Comparison of ENCODE assay signal across 14 cellular contexts in the genomic region with DNA sequence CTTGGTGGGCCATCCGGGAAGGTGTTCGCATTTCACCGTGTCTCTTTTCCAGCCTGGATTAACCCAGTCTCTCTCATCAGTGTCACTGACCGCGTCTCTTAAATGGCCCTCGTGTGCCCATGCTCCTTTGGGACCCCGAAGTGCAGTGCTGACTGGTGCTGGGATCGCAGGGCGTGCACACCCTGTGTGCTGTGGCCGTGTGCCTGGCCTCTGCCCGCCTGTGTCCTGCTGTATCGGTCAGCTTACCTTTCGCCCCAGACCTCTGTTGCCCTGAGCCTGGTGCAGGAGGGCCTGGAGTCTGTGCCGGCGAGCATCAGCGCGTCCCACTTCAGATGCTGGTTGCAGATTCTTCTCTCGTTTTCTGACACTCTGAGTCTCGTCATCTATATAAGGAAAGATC.
DNase-seq lines count a peak whose midpoint lies in the region; ATAC-seq, FAIRE-seq and TF ChIP-seq lines count a peak whose summit lies in the region.
"Had no signal": no experiment of that assay in that cellular context is flagged by ENCODE, and none has a peak within 500 bp of the region (broad histone marks: within the 10 kb centered on the region; RNA-seq: fewer than 3 reads in every experiment).

No MANE protein-coding gene starts in this region.

- no peak for TF ChIP-seq CTCF in H1 (IDR thresholded peaks at IDR 0.05; ENCODE audit: control extremely low read depth in 1 of 3, insufficient read depth in 1 of 3, low read depth in 1 of 3, low read length in 3 of 3)
- no peak for TF ChIP-seq CTCF in spleen (IDR thresholded peaks at IDR 0.05 in 8 of 11, conservative IDR thresholded peaks at IDR 0.05 in 3 of 11)

- peak overlapping the region in 10 of 11 experiments; percentile 32 to 77 (median 61); a peak in 18 of 22 replicates for H3K27ac ChIP-seq in BLaER1 treated with 17β-estradiol and CSF1 and Interleukin-3, amounts not matched to agents 10 nM and 100 nM
- H3K27ac ChIP-seq in H1 (ENCODE audit: low read depth, low read length) (no peak overlapping the region), spleen (peak overlapping the region in 5 of 8 donors; percentile 44 to 79 (median 63))
- H3K27ac ChIP-seq: KMS-11, RWPE1 had no signal

- no peak overlapping the region for H3K56ac ChIP-seq in H1 (replicated peaks; ENCODE audit: insufficient read length, low read depth, low read length)

- H3K4me1 ChIP-seq in BLaER1 treated with 17β-estradiol and CSF1 and Interleukin-3, amounts not matched to agents 10 nM and 100 nM: peaks cover 63 to 66% (median 65%) of the 10 kb centered on the region in 10 experiments
- H3K4me1 ChIP-seq in H1 (replicated peaks in 1 of 4; ENCODE audit: control insufficient read depth in 3 of 4, insufficient read depth in 4 of 4, low read length in 3 of 4): peaks cover 7 to 27% (median 18%) of the 10 kb centered on the region in 4 experiments
- peaks cover 32 to 61% (median 50%) of the 10 kb centered on the region in 6 donors for H3K4me1 ChIP-seq in spleen

- H3K27ac Mint-ChIP-seq in T-helper 17 cell (peak overlapping the region; percentile 37), T-cell (no peak overlapping the region)
- H3K27ac Mint-ChIP-seq: CD4-positive, alpha-beta memory T cell had no signal

- no peak overlapping the region for H2AFZ ChIP-seq in H1 (ENCODE audit: low read length)

- TF ChIP-seq EP300 in H1 (IDR thresholded peaks at IDR 0.05; ENCODE audit: borderline replicate concordance in 1 of 2, low read depth in 2 of 2, low read length in 2 of 2): no peak

- no peak overlapping the region for H4K5ac ChIP-seq in H1 (ENCODE audit: insufficient read length, low read depth, low read length)

- peak overlapping the region; percentile 23 to 65 (median 45); a peak in 16 of 22 replicates for H3K9ac ChIP-seq in BLaER1 treated with 17β-estradiol and CSF1 and Interleukin-3, amounts not matched to agents 10 nM and 100 nM
- H3K9ac ChIP-seq in H1 (replicated peaks in 1 of 4; ENCODE audit: extremely low read depth in 1 of 4, low read depth in 3 of 4, low read length in 3 of 4): no peak overlapping the region
- H3K9ac ChIP-seq: KMS-11 had no signal

- H4K8ac ChIP-seq in H1 (ENCODE audit: extremely low read depth, insufficient read depth, low read length): no peak overlapping the region; the same call in 1 of the 2 replicates

- intact Hi-C loops in spleen (cut with DNase I; ENCODE audit: low total_unique reads): no loop called here

- POLR2A ChIA-PET in H1 (lab: Charles Lee; ENCODE audit: partially characterized antibody) (interaction anchor here (1.0 to 1.1 kb wide), 2 partner anchors 13 to 123 kb away, joined by 3 read pairs; no protein-coding TSS in a partner anchor), T-cell (lab: Charles Lee) (no interaction called here)

- ATAC-seq in T-helper 17 cell (no peak), T-cell (replicated peaks in 1 of 4) (no peak), GM18909 (IDR thresholded peaks at IDR 0.05; ENCODE audit: poor library complexity, unreplicated experiment) (no peak)
- ATAC-seq: PC-3 had no signal

- H3K4me1 Mint-ChIP-seq in T-helper 17 cell (peaks cover 38% of the 10 kb centered on the region), T-cell (peaks cover 23 to 50% (median 37%) of the 10 kb centered on the region in 3 donors)

- H2BK120ac ChIP-seq in H1 (replicated peaks; ENCODE audit: low read depth, low read length): no peak overlapping the region

- H4K91ac ChIP-seq in H1 (replicated peaks; ENCODE audit: insufficient read length, low read length): no peak overlapping the region

- no peak overlapping the region for H3K4me3 Mint-ChIP-seq in T-helper 17 cell
- H3K4me3 Mint-ChIP-seq in T-cell: peak overlapping the region in 1 of 3 donors; percentile 41

- H3K79me2 ChIP-seq in H1 (ENCODE audit: control insufficient read depth in 1 of 2, insufficient read depth in 2 of 2, low read length in 2 of 2): no peaks in the 10 kb centered on the region

- FAIRE-seq in H1 (lab: Jason Lieb, UNC): no peak
- FAIRE-seq in urothelium cell line (lab: Jason Lieb, UNC): no peak

- H3K23ac ChIP-seq in H1 (ENCODE audit: insufficient read length): no peak overlapping the region

- H3K18ac ChIP-seq in H1 (ENCODE audit: extremely low read depth, low read length): no peak overlapping the region

- peaks cover 0 to 34% (median 0%) of the 10 kb centered on the region in 11 experiments; a peak in 5 of 22 replicates for H3K27me3 ChIP-seq in BLaER1 treated with 17β-estradiol and CSF1 and Interleukin-3, amounts not matched to agents 10 nM and 100 nM
- H3K27me3 ChIP-seq in H1 (replicated peaks in 1 of 4; ENCODE audit: control insufficient read depth in 3 of 4, extremely low read depth in 1 of 4, insufficient read depth in 3 of 4, low read length in 3 of 4) (peaks cover 0 to 13% (median 10%) of the 10 kb centered on the region in 4 experiments; a peak in 3 of 7 replicates), spleen (replicated peaks in 1 of 7) (peaks cover 0 to 24% (median 0%) of the 10 kb centered on the region in 7 donors)

- H2BK20ac ChIP-seq in H1 (ENCODE audit: low read length): no peak overlapping the region

- H3K36me3 ChIP-seq in BLaER1 treated with 17β-estradiol and CSF1 and Interleukin-3, amounts not matched to agents 10 nM and 100 nM: peaks cover 17 to 49% (median 39%) of the 10 kb centered on the region in 11 experiments
- H3K36me3 ChIP-seq in H1 (ENCODE audit: control insufficient read depth in 2 of 4, insufficient read depth in 4 of 4, low read length in 3 of 4) (no peaks in the 10 kb centered on the region; a peak in 1 of 8 replicates), spleen (peaks cover 0 to 5% (median 0%) of the 10 kb centered on the region in 6 donors)

- no peak for TF ChIP-seq RAD21 in H1 (IDR thresholded peaks at IDR 0.05 in 1 of 2, conservative IDR thresholded peaks at IDR 0.05 in 1 of 2; ENCODE audit: low read depth in 2 of 2, low read length in 2 of 2)

- peaks cover 4% of the 10 kb centered on the region for H3K79me1 ChIP-seq in H1 (ENCODE audit: low read depth, low read length)

- DNase-seq in T-helper 17 cell: no peak
- DNase-seq in H1 (ENCODE audit: low read depth in 1 of 2, low spot score in 2 of 2): no peak
- no peak for DNase-seq in spleen
- DNase-seq in T-cell: no peak
- no peak for DNase-seq in urothelium cell line (ENCODE audit: low spot score)
- DNase-seq: NCI-H1436 treated with DMSO at 0.1 percent for 48 hours, NCI-H2029 treated with DMSO at 0.1 percent for 48 hours, NCI-H748 treated with DMSO at 0.1 percent for 48 hours, PC-3 had no signal

- H2BK15ac ChIP-seq in H1 (ENCODE audit: low read length): no peak overlapping the region

- no peak overlapping the region for H3K14ac ChIP-seq in H1 (ENCODE audit: insufficient read length)

- no peak overlapping the region; the same call in 1 of the 2 replicates for H2BK5ac ChIP-seq in H1 (ENCODE audit: low read depth, low read length)

- H3K27me3 Mint-ChIP-seq in T-helper 17 cell: peaks cover 52% of the 10 kb centered on the region
- peaks cover 6 to 16% of the 10 kb centered on the region in 2 donors for H3K27me3 Mint-ChIP-seq in T-cell

- peaks cover 6% of the 10 kb centered on the region; the same call in 1 of the 2 replicates for H3K23me2 ChIP-seq in H1 (ENCODE audit: low read depth, low read length)

- H2BK12ac ChIP-seq in H1 (ENCODE audit: low read depth, low read length): no peak overlapping the region

- peak overlapping the region in 6 of 10 experiments; percentile 11 to 47 (median 25); a peak in 5 of 20 replicates for H3K4me3 ChIP-seq in BLaER1 treated with 17β-estradiol and CSF1 and Interleukin-3, amounts not matched to agents 10 nM and 100 nM
- H3K4me3 ChIP-seq in H1 (ENCODE audit: extremely low read depth in 1 of 4, insufficient read depth in 2 of 4, low read depth in 3 of 4, low read length in 4 of 4): no peak overlapping the region
- peak overlapping the region in 1 of 8 donors; percentile 44 for H3K4me3 ChIP-seq in spleen

- CTCF ChIA-PET in H1 (lab: Charles Lee; ENCODE audit: partially characterized antibody): interaction anchor here (1.0 to 1.5 kb wide), 3 partner anchors 17 to 69 kb away, joined by 3 to 6 read pairs (median 3); no protein-coding TSS in a partner anchor
- CTCF ChIA-PET in T-cell (lab: Charles Lee): no interaction called here

- H3K9me3 ChIP-seq in BLaER1 treated with 17β-estradiol and CSF1 and Interleukin-3, amounts not matched to agents 10 nM and 100 nM (replicated peaks in 1 of 11): peaks cover 6 to 27% (median 23%) of the 10 kb centered on the region in 11 experiments
- H3K9me3 ChIP-seq in T-helper 17 cell (ENCODE audit: control insufficient read depth, low read length, poor library complexity, severe bottlenecking) (no peaks in the 10 kb centered on the region), H1 (ENCODE audit: insufficient read depth in 2 of 2, low read depth in 1 of 2, low read length in 1 of 2) (no peaks in the 10 kb centered on the region), spleen (no peaks in the 10 kb centered on the region)

- H3K9me3 Mint-ChIP-seq in T-cell: no peaks in the 10 kb centered on the region

- H3K36me3 Mint-ChIP-seq in T-helper 17 cell (ENCODE audit: low read depth): no peaks in the 10 kb centered on the region
- H3K36me3 Mint-ChIP-seq in T-cell: peaks cover 8% of the 10 kb centered on the region

- WGBS in H1 (ENCODE audit: extremely low coverage in 1 of 2, insufficient coverage in 1 of 2, insufficient read length in 1 of 2, insufficient replicate concordance in 2 of 2, low coverage in 1 of 2, low lambda C conversion rate in 2 of 2, missing lambda C conversion rate in 1 of 2), 2 experiments: 92% methylated on average over 19 of the region's 19 CpGs; no CpG with 5 or more reads in 1 of the 2 experiments
- 92 to 97% (median 93%) methylated on average over 18 to 19 of the region's 19 CpGs for WGBS in spleen, 5 donors

- TF ChIP-seq POLR2A in H1 (IDR thresholded peaks at IDR 0.05; ENCODE audit: control extremely low read depth in 1 of 2, low read depth in 2 of 2, low read length in 2 of 2) (no peak), spleen (IDR thresholded peaks at IDR 0.05) (no peak)

- H4K20me1 ChIP-seq in BLaER1 treated with 17β-estradiol and CSF1 and Interleukin-3, amounts not matched to agents 10 nM and 100 nM: peaks cover 8 to 83% (median 75%) of the 10 kb centered on the region in 11 experiments; a peak in 20 of 22 replicates
- peaks cover 15 to 17% of the 10 kb centered on the region in 2 experiments for H4K20me1 ChIP-seq in H1 (replicated peaks in 1 of 2; ENCODE audit: control insufficient read depth in 1 of 2, insufficient read depth in 2 of 2, low read length in 2 of 2)

- 0 out of 2 replicates have a peak overlapping the region, but pooled peaks have one; percentile 33 for H2AK5ac ChIP-seq in H1 (ENCODE audit: low read depth, low read length)

- H3K4me2 ChIP-seq in BLaER1 treated with 17β-estradiol and CSF1 and Interleukin-3, amounts not matched to agents 10 nM and 100 nM: peak overlapping the region; percentile 82 to 99 (median 91)
- no peak overlapping the region for H3K4me2 ChIP-seq in H1 (ENCODE audit: insufficient read depth in 1 of 2, low read depth in 2 of 2, low read length in 2 of 2)
- H3K4me2 ChIP-seq: KMS-11 had no signal

- H3K4ac ChIP-seq in H1 (replicated peaks; ENCODE audit: insufficient read length, low read depth, low read length): no peak overlapping the region

TF ChIP-seq in H1, 55 proteins besides CTCF, POLR2A, EP300 and RAD21 (continues in another document):
- no peak for TF ChIP-seq KDM5A (IDR thresholded peaks at IDR 0.05; ENCODE audit: low read length)

Comparison
In these comparisons a context has a peak if more than half of its experiments do, and no peak if none do; other contexts are left out.
1. H3K4me2 ChIP-seq: peak in BLaER1 treated with 17β-estradiol and CSF1 and Interleukin-3, amounts not matched to agents 10 nM and 100 nM (11 of 11); none in H1 (0 of 2).
2. H3K4me3 ChIP-seq: peak in BLaER1 treated with 17β-estradiol and CSF1 and Interleukin-3, amounts not matched to agents 10 nM and 100 nM (6 of 10); none in H1 (0 of 4).
3. H3K9ac ChIP-seq: peak in BLaER1 treated with 17β-estradiol and CSF1 and Interleukin-3, amounts not matched to agents 10 nM and 100 nM (11 of 11); none in H1 (0 of 4).